In the genomic region with DNA sequence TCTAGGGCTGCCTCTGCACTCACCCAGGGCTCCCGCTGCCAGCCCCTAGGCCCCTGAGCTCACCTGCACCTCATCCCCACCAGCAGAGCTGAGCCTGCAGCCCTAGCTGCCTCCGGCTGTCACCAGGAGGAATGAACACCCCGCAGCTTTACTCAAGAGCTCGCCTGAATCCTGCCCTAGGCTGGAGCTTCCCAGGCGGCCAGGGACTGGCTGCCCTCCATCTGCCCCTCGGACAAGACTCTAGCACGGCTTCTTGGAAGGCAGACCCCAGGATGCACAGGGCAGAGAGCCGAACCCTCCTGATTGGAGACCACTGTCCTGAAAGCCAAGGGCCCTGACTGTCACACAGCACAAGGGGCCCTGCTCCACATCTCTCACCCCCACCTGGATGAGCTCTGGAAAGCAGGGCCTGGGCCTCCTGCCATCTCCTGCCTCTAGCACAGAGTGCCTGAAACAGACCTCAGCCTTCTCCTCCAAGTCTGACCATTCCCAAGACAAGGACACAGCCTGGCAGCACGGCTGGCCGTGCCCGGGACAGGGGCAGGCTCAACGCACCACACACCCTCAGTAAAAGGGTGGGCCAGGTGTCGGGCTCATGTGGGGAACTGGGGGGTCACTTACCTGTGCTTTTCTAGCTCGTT, we compare ENCODE assay signal across 8 cellular contexts. TPM values are rescaled to one million over a fixed set of nuclear protein-coding genes. Genes with fewer than 3 reads are reported as not detected.
DNase-seq lines count a peak whose midpoint lies in the region; ATAC-seq and TF ChIP-seq lines count a peak whose summit lies in the region.
"Had no signal": no experiment of that assay in that cellular context is flagged by ENCODE, and none has a peak within 500 bp of the region (broad histone marks: within the 10 kb centered on the region; RNA-seq: fewer than 3 reads in every experiment).

No MANE protein-coding gene starts in this region.

- H4K8ac ChIP-seq in mesendoderm (ENCODE audit: low read depth, low read length) (no peak overlapping the region), trophoblast cell (ENCODE audit: low read depth, low read length) (no peak overlapping the region)

- H3K36me3 Mint-ChIP-seq in T-helper 17 cell (ENCODE audit: low read depth), result no peaks in the 10 kb centered on the region
- no peaks in the 10 kb centered on the region for H3K36me3 Mint-ChIP-seq in activated CD8-positive, alpha-beta T cell treated with anti-CD3 and anti-CD28 coated beads for 36 hours (ENCODE audit: low read depth)

- H3K79me2 ChIP-seq in mesendoderm (ENCODE audit: control insufficient read depth, insufficient read depth, low read length) (no peaks in the 10 kb centered on the region), trophoblast cell (ENCODE audit: control insufficient read depth, insufficient read depth, low read length, poor library complexity) (peaks cover 8% of the 10 kb centered on the region)

- H2AK5ac ChIP-seq in mesendoderm (ENCODE audit: low read length) (no peak overlapping the region), trophoblast cell (ENCODE audit: low read length) (no peak overlapping the region)

- H3K4ac ChIP-seq in mesendoderm (ENCODE audit: low read depth, low read length) (no peak overlapping the region), trophoblast cell (ENCODE audit: low read depth, low read length) (no peak overlapping the region)

- no peak for ATAC-seq in T-helper 17 cell
- ATAC-seq in HG03139 (IDR thresholded peaks at IDR 0.05; ENCODE audit: unreplicated experiment), result no peak
- ATAC-seq in activated CD8-positive, alpha-beta T cell treated with anti-CD3 and anti-CD28 coated beads for 36 hours, result no peak
- ATAC-seq: PC-3 had no signal

- H3K27me3 Mint-ChIP-seq in T-helper 17 cell, result no peaks in the 10 kb centered on the region
- no peaks in the 10 kb centered on the region for H3K27me3 Mint-ChIP-seq in activated CD8-positive, alpha-beta T cell treated with anti-CD3 and anti-CD28 coated beads for 36 hours

- no peak overlapping the region for H2BK5ac ChIP-seq in mesendoderm (ENCODE audit: low read length)
- H2BK5ac ChIP-seq in trophoblast cell (ENCODE audit: low read depth, low read length, poor library complexity), result no peak overlapping the region

- H3K4me3 Mint-ChIP-seq in T-helper 17 cell, result no peak overlapping the region
- no peak overlapping the region for H3K4me3 Mint-ChIP-seq in activated CD8-positive, alpha-beta T cell treated with anti-CD3 and anti-CD28 coated beads for 36 hours

- peak overlapping the region; percentile 7 for H3K56ac ChIP-seq in mesendoderm (ENCODE audit: low read length)

- H3K27ac ChIP-seq in colonic mucosa (no peak overlapping the region), mesendoderm (ENCODE audit: low read depth, low read length) (no peak overlapping the region), temporal lobe (ENCODE audit: low read depth, low read length) (peak overlapping the region; percentile 78), trophoblast cell (ENCODE audit: low read depth, low read length) (no peak overlapping the region)

- H3K9me3 Mint-ChIP-seq in activated CD8-positive, alpha-beta T cell treated with anti-CD3 and anti-CD28 coated beads for 36 hours, result no peaks in the 10 kb centered on the region

- H3K9ac ChIP-seq in colonic mucosa (ENCODE audit: low read depth in 2 of 2, low read length in 2 of 2) (no peak overlapping the region), mesendoderm (ENCODE audit: low read length) (no peak overlapping the region), trophoblast cell (ENCODE audit: low read length) (no peak overlapping the region)

- no peak overlapping the region for H2AFZ ChIP-seq in trophoblast cell (ENCODE audit: insufficient read depth, low read length, poor library complexity)

- peaks cover 12% of the 10 kb centered on the region for H3K4me1 Mint-ChIP-seq in T-helper 17 cell
- no peaks in the 10 kb centered on the region for H3K4me1 Mint-ChIP-seq in activated CD8-positive, alpha-beta T cell treated with anti-CD3 and anti-CD28 coated beads for 36 hours (ENCODE audit: low read depth)

- peak overlapping the region; percentile 9 for H3K27ac Mint-ChIP-seq in T-helper 17 cell
- no peak overlapping the region for H3K27ac Mint-ChIP-seq in activated CD8-positive, alpha-beta T cell treated with anti-CD3 and anti-CD28 coated beads for 36 hours

- no peak overlapping the region for H4K5ac ChIP-seq in mesendoderm (ENCODE audit: low read length)

- no peak for TF ChIP-seq CTCF in colonic mucosa (IDR thresholded peaks at IDR 0.05)
- no peak for TF ChIP-seq CTCF in activated CD8-positive, alpha-beta T cell treated with anti-CD3 and anti-CD28 coated beads for 36 hours (IDR thresholded peaks at IDR 0.05)

- H3K36me3 ChIP-seq in colonic mucosa (peaks cover 4% of the 10 kb centered on the region), mesendoderm (ENCODE audit: control insufficient read depth, insufficient read depth, low read length) (peaks cover 2% of the 10 kb centered on the region), trophoblast cell (ENCODE audit: control insufficient read depth in 1 of 2, insufficient read depth in 2 of 2, low read length in 2 of 2) (peaks cover 55 to 64% of the 10 kb centered on the region in 2 experiments)

- H3K4me3 ChIP-seq in colonic mucosa, result no peak overlapping the region
- no peak overlapping the region for H3K4me3 ChIP-seq in mesendoderm (ENCODE audit: low read length)
- no peak overlapping the region for H3K4me3 ChIP-seq in trophoblast cell (ENCODE audit: low read depth, low read length)

- DNase-seq in T-helper 17 cell (peak in 1 of 3 donors; percentile 2), colonic mucosa (peak; percentile 15), mesendoderm (no peak), trophoblast cell (no peak)
- no peak for DNase-seq in activated CD8-positive, alpha-beta T cell treated with anti-CD3 and anti-CD28 coated beads for 36 hours
- DNase-seq: PC-3 had no signal

- H4K12ac ChIP-seq in trophoblast cell (ENCODE audit: low read depth, low read length), result no peak overlapping the region

- CTCF ChIA-PET in activated CD8-positive, alpha-beta T cell treated with anti-CD3 and anti-CD28 coated beads for 36 hours (lab: Charles Lee), result no interaction called here

- H3K27me3 ChIP-seq in colonic mucosa, result no peaks in the 10 kb centered on the region
- no peaks in the 10 kb centered on the region for H3K27me3 ChIP-seq in mesendoderm (ENCODE audit: insufficient read depth, low read length, poor library complexity)
- no peaks in the 10 kb centered on the region for H3K27me3 ChIP-seq in trophoblast cell (ENCODE audit: insufficient read depth, low read length)

- no peak overlapping the region for H2BK12ac ChIP-seq in trophoblast cell (ENCODE audit: low read length)

- no peak overlapping the region for H3K4me2 ChIP-seq in mesendoderm (ENCODE audit: low read length)
- no peak overlapping the region for H3K4me2 ChIP-seq in trophoblast cell (ENCODE audit: low read length)

- H3K79me1 ChIP-seq in mesendoderm (ENCODE audit: low read length), result no peaks in the 10 kb centered on the region
- H3K79me1 ChIP-seq in trophoblast cell (ENCODE audit: low read length), result peaks cover 7% of the 10 kb centered on the region

- WGBS in mesendoderm (ENCODE audit: extremely low coverage, insufficient coverage, low lambda C conversion rate), result no CpG with 5 or more reads among the region's 14 CpGs
- WGBS in trophoblast cell (ENCODE audit: extremely low coverage, insufficient coverage, insufficient read length), result no CpG with 5 or more reads among the region's 14 CpGs

- H3K18ac ChIP-seq in mesendoderm (ENCODE audit: low read length) (no peak overlapping the region), trophoblast cell (ENCODE audit: low read length) (no peak overlapping the region)

- no peak overlapping the region for H2BK120ac ChIP-seq in mesendoderm (ENCODE audit: low read depth, low read length)
- H2BK120ac ChIP-seq in trophoblast cell (ENCODE audit: insufficient read depth, low read length, poor library complexity), result no peak overlapping the region

- no peak overlapping the region for H3K14ac ChIP-seq in trophoblast cell (ENCODE audit: low read length)

- intact Hi-C loops in colonic mucosa (cut with DNase I), result no loop called here
- intact Hi-C loops in activated CD8-positive, alpha-beta T cell treated with anti-CD3 and anti-CD28 coated beads for 36 hours (cut with micrococcal nuclease), result no loop called here

- POLR2A ChIA-PET in activated CD8-positive, alpha-beta T cell treated with anti-CD3 and anti-CD28 coated beads for 36 hours (lab: Charles Lee), result no interaction called here

- no peak overlapping the region for H2BK15ac ChIP-seq in mesendoderm (replicated peaks; ENCODE audit: low read depth)

- no peak overlapping the region for H4K91ac ChIP-seq in trophoblast cell (ENCODE audit: low read depth, low read length)

- no peaks in the 10 kb centered on the region for H3K9me3 ChIP-seq in T-helper 17 cell (ENCODE audit: control insufficient read depth, low read length, poor library complexity, severe bottlenecking)
- H3K9me3 ChIP-seq in colonic mucosa, result no peaks in the 10 kb centered on the region
- peaks cover 2% of the 10 kb centered on the region for H3K9me3 ChIP-seq in trophoblast cell (ENCODE audit: insufficient read depth, low read depth, low read length)

- peaks cover 10% of the 10 kb centered on the region for H3K4me1 ChIP-seq in colonic mucosa
- H3K4me1 ChIP-seq in mesendoderm (ENCODE audit: control insufficient read depth, low read depth, low read length), result no peaks in the 10 kb centered on the region
- H3K4me1 ChIP-seq in trophoblast cell (ENCODE audit: control insufficient read depth in 1 of 2, insufficient read depth in 2 of 2, low read length in 2 of 2), result peaks cover 5 to 9% of the 10 kb centered on the region in 2 experiments

- H3K23ac ChIP-seq in mesendoderm (ENCODE audit: low read length), result no peak overlapping the region
- H3K23ac ChIP-seq in trophoblast cell (ENCODE audit: low read length), result no peak overlapping the region

RNA-seq across cellular contexts. Expression of gene MXD4, which starts 4.4 kb away (rescaled TPM):
- total RNA-seq in T-helper 17 cell (100 to 1,000 TPM in 1 of 2 donors, 10 to 100 TPM in 1; 81.4 to 100 TPM), colonic mucosa (10 to 100 TPM; 36.7 to 43.3 TPM), temporal lobe (17.0 TPM)
- polyA plus RNA-seq in mesendoderm (2013, experiment 1 of 2), result 10.1 TPM
- 10.8 TPM for polyA plus RNA-seq in mesendoderm (2013, experiment 2 of 2)
- total RNA-seq in activated CD8-positive, alpha-beta T cell treated with anti-CD3 and anti-CD28 coated beads for 36 hours, result 1 to 10 TPM; 1.5 to 2.3 TPM
- 33.2 and 33.5 TPM in 2 replicates for polyA plus RNA-seq in trophoblast cell (2013)

RNA-seq across cellular contexts. Expression of gene HAUS3, which starts 15.6 kb away (rescaled TPM):
- total RNA-seq in T-helper 17 cell (10 to 100 TPM; 78.5 to 94.5 TPM), colonic mucosa (10 to 100 TPM in 1 of 2 donors, 1 to 10 TPM in 1; 9.1 to 13.0 TPM), temporal lobe (27.0 TPM)
- polyA plus RNA-seq in mesendoderm (2013, experiment 1 of 2), result 15.8 TPM
- polyA plus RNA-seq in mesendoderm (2013, experiment 2 of 2), result 15.6 TPM
- 10 to 100 TPM; 18.4 to 19.5 TPM for total RNA-seq in activated CD8-positive, alpha-beta T cell treated with anti-CD3 and anti-CD28 coated beads for 36 hours
- 13.2 and 13.7 TPM in 2 replicates for polyA plus RNA-seq in trophoblast cell (2013)

RNA-seq across cellular contexts. Expression of gene POLN, which starts 15.6 kb away (rescaled TPM):
- total RNA-seq in T-helper 17 cell, result 1 to 10 TPM; 2.8 to 3.9 TPM
- total RNA-seq in colonic mucosa, result 1 to 10 TPM; 1.6 to 2.8 TPM
- polyA plus RNA-seq in mesendoderm (2013, experiment 1 of 2), result 1.3 TPM
- polyA plus RNA-seq in mesendoderm (2013, experiment 2 of 2), result 1.3 TPM
- total RNA-seq in temporal lobe, result 5.2 TPM
- 1 to 10 TPM; 2.1 to 2.9 TPM for total RNA-seq in activated CD8-positive, alpha-beta T cell treated with anti-CD3 and anti-CD28 coated beads for 36 hours
- polyA plus RNA-seq in trophoblast cell (2013), result 1.2 and 1.5 TPM in 2 replicates
